23 cellular contexts compared by ENCODE assay signal in the genomic region with DNA sequence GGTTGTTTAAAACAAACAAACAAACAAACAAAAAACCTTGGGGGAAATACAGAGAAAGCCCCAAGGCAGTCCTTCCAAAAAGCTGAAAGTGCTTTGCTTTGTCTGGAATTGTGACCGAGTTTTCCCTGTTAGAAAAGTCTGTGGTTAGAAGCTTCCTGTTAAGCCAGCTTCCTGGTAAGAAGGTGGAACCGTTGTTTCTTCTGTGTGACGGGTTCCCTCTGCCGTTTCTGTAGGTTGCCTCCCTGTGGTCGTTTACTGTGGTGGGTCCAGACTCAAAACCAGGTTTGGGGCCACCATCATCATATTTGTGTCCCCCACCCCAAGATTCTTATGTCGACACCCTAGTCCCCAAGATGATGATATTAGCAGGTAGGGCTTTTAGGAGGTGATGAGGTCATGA.
DNase-seq lines count a peak whose midpoint lies in the region; ATAC-seq, FAIRE-seq and TF ChIP-seq lines count a peak whose summit lies in the region.
"Had no signal": no experiment of that assay in that cellular context is flagged by ENCODE, and none has a peak within 500 bp of the region (broad histone marks: within the 10 kb centered on the region; RNA-seq: fewer than 3 reads in every experiment).

No MANE protein-coding gene starts in this region.

- no peaks in the 10 kb centered on the region for H3K4me1 Mint-ChIP-seq in activated T-cell treated with anti-CD3 and anti-CD28 coated beads, Interleukin-2, amount 50 U/mL, for 72 hours (ENCODE audit: low read depth)
- peaks cover 71% of the 10 kb centered on the region for H3K4me1 Mint-ChIP-seq in activated CD8-positive, alpha-beta T cell treated with anti-CD3 and anti-CD28 coated beads, Interleukin-2, amount 10 ng/mL, durations not matched to agents 7 days and 5 days (ENCODE audit: low read depth)
- H3K4me1 Mint-ChIP-seq: endodermal cell, H9 had no signal

- peak overlapping the region; percentile 91 for H3K27ac Mint-ChIP-seq in activated T-cell treated with anti-CD3 and anti-CD28 coated beads, Interleukin-2, amount 50 U/mL, for 72 hours
- peak overlapping the region; percentile 86 for H3K27ac Mint-ChIP-seq in activated CD8-positive, alpha-beta T cell treated with anti-CD3 and anti-CD28 coated beads, Interleukin-2, amount 10 ng/mL, durations not matched to agents 7 days and 5 days
- H3K27ac Mint-ChIP-seq: endodermal cell, H9 had no signal

- no peak overlapping the region for H3K4me3 ChIP-seq in Jurkat, Clone E6-1 (ENCODE audit: low read length)
- H3K4me3 ChIP-seq: hepatocyte, lower lobe of right lung, SJSA1, suprapubic skin had no signal

- H3K27me3 ChIP-seq in foreskin keratinocyte = no peaks in the 10 kb centered on the region
- H3K27me3 ChIP-seq: hepatocyte, SJSA1, suprapubic skin had no signal

- peaks cover 7% of the 10 kb centered on the region for H3K4me1 ChIP-seq in foreskin keratinocyte
- H3K4me1 ChIP-seq: lower lobe of right lung had no signal

- no peaks in the 10 kb centered on the region for H3K9me3 Mint-ChIP-seq in activated T-cell treated with anti-CD3 and anti-CD28 coated beads, Interleukin-2, amount 50 U/mL, for 72 hours
- no peaks in the 10 kb centered on the region for H3K9me3 Mint-ChIP-seq in activated CD8-positive, alpha-beta T cell treated with anti-CD3 and anti-CD28 coated beads, Interleukin-2, amount 10 ng/mL, durations not matched to agents 7 days and 5 days (ENCODE audit: insufficient read depth)
- H3K9me3 Mint-ChIP-seq: endodermal cell, H9 had no signal

- peaks cover 0 to 1% of the 10 kb centered on the region in 2 donors for H3K36me3 Mint-ChIP-seq in activated T-cell treated with anti-CD3 and anti-CD28 coated beads, Interleukin-2, amount 50 U/mL, for 72 hours (ENCODE audit: insufficient read depth in 2 of 2)
- H3K36me3 Mint-ChIP-seq in activated CD8-positive, alpha-beta T cell treated with anti-CD3 and anti-CD28 coated beads, Interleukin-2, amount 10 ng/mL, durations not matched to agents 7 days and 5 days (ENCODE audit: low read depth) = peaks cover 61% of the 10 kb centered on the region

- no peak overlapping the region for H3K27ac ChIP-seq in foreskin keratinocyte
- H3K27ac ChIP-seq: hepatocyte, lower lobe of right lung, SJSA1, suprapubic skin had no signal

- peak; percentile 23 for TF ChIP-seq CTCF in foreskin keratinocyte (conservative IDR thresholded peaks at IDR 0.05)

- H3K4me3 Mint-ChIP-seq in activated T-cell treated with anti-CD3 and anti-CD28 coated beads, Interleukin-2, amount 50 U/mL, for 72 hours = peak overlapping the region in 1 of 2 donors; percentile 72
- H3K4me3 Mint-ChIP-seq in activated CD8-positive, alpha-beta T cell treated with anti-CD3 and anti-CD28 coated beads, Interleukin-2, amount 10 ng/mL, durations not matched to agents 7 days and 5 days = peak overlapping the region; percentile 55
- H3K4me3 Mint-ChIP-seq: endodermal cell, H9 had no signal

- DNase-seq in activated T-cell treated with anti-CD3 and anti-CD28 coated beads, Interleukin-2, amount 50 U/mL, for 72 hours = no peak
- DNase-seq in activated T-cell treated with anti-CD3 and anti-CD28 coated beads for 4 hours = no peak
- DNase-seq in Jurkat, Clone E6-1 (ENCODE audit: low read depth, low spot score) = peak; percentile 35
- DNase-seq in activated CD8-positive, alpha-beta T cell treated with anti-CD3 and anti-CD28 coated beads, Interleukin-2, amount 10 ng/mL, durations not matched to agents 7 days and 5 days = no peak
- no peak for DNase-seq in foreskin keratinocyte
- no peak for DNase-seq in frontal cortex (ENCODE audit: low spot score in 2 of 2)
- no peak for DNase-seq in NK-92 treated with Interleukin-12 subunit alpha and Interleukin-12 subunit beta, amount 100 ng/mL, for 24 hours (lab: John Stamatoyannopoulos, UW)
- no peak for DNase-seq in C1 segment of cervical spinal cord (lab: John Stamatoyannopoulos, UW)
- DNase-seq: COR-L47; endodermal cell; H9; lower lobe of right lung; NCI-H1417; NCI-H2171; NCI-H748 treated with DMSO at 0.1 percent for 48 hours; stimulated activated CD8-positive, alpha-beta memory T cell treated with anti-CD3 and anti-CD28 coated beads, Interleukin-4, amount 100 ng/mL, for 48 hours; T-helper 9 cell had no signal

- CTCF ChIA-PET in activated CD8-positive, alpha-beta T cell treated with anti-CD3 and anti-CD28 coated beads, Interleukin-2, amount 10 ng/mL, durations not matched to agents 7 days and 5 days (lab: Charles Lee) = interaction anchor here (1.3 to 2.5 kb wide), 2 partner anchors 9 to 11 kb away, joined by 5 to 7 read pairs; no protein-coding TSS in a partner anchor

- POLR2A ChIA-PET in activated CD8-positive, alpha-beta T cell treated with anti-CD3 and anti-CD28 coated beads, Interleukin-2, amount 10 ng/mL, durations not matched to agents 7 days and 5 days (lab: Charles Lee) = interaction anchor here (0.9 kb wide), 1 partner anchor 8 kb away, joined by 4 read pairs; no protein-coding TSS in a partner anchor

- no peak for ATAC-seq in activated T-cell treated with anti-CD3 and anti-CD28 coated beads, Interleukin-2, amount 50 U/mL, for 72 hours (replicated peaks in 1 of 2)
- no peak for ATAC-seq in activated CD8-positive, alpha-beta T cell treated with anti-CD3 and anti-CD28 coated beads, Interleukin-2, amount 10 ng/mL, durations not matched to agents 7 days and 5 days
- no peak for ATAC-seq in foreskin keratinocyte
- ATAC-seq: lower lobe of right lung, Panc1 had no signal

- no peak for FAIRE-seq in frontal cortex (lab: Jason Lieb, UNC)
- FAIRE-seq: astrocyte, islet of Langerhans had no signal

- H3K27me3 Mint-ChIP-seq in activated T-cell treated with anti-CD3 and anti-CD28 coated beads, Interleukin-2, amount 50 U/mL, for 72 hours (ENCODE audit: low read depth) = no peaks in the 10 kb centered on the region
- H3K27me3 Mint-ChIP-seq in activated CD8-positive, alpha-beta T cell treated with anti-CD3 and anti-CD28 coated beads, Interleukin-2, amount 10 ng/mL, durations not matched to agents 7 days and 5 days (ENCODE audit: low read depth) = no peaks in the 10 kb centered on the region
